1 cellular context compared by ENCODE assay signal in the genomic region with DNA sequence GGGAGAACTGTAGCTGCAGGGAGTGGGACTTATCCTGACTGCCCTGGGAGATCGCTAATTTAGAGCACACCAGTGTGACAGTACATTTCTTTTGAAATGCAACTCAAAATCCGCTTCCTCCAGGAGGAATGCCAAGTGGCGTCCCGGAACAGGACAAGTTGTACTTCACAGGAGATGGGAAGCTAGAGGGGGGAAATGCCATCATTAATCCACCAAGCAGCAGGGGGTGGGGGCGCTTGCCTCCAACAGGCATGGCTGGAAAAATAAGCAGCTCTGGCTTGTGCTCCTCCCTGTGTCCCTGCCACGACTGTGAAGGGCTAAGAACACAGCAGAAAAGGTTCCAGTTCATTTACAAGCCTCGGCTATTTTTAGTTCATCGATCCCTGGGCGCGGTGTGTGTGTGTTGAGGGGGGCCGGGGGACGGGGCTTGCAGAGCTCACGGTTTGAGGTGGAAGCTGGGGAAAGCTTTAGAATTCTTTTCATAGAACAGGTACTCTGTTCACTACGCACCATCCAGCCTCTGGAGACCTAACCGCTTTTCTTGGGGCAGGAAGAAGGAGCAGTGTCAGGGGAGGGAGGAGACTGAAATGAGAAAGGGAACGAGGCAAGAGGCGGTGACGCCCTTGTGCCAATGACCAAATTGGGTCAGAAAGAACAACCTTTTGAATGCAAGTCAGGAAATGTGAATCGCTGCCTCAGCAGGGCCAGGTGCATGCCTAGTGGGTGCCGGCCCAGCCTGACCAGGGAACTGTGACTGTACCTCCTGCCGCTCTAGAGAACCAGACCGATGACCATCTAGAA.
A peak's percentile ranks its signal among the peaks of the same experiment; 100 is the strongest.
TF ChIP-seq lines count a peak whose summit lies in the region.

No MANE protein-coding gene starts in this region.

TF ChIP-seq in HEK293, 187 proteins besides CTCF, POLR2A, EP300 and RAD21 (continued from another document):
- TF ChIP-seq IKZF3 (tag by site-specific recombination; IDR thresholded peaks at IDR 0.05), result peak; percentile 48; the same call in 1 of the 2 replicates
- TF ChIP-seq GLI2 (tag by site-specific recombination; IDR thresholded peaks at IDR 0.05; ENCODE audit: borderline replicate concordance, low read depth), result no peak
- TF ChIP-seq PRDM1 (tag by site-specific recombination; IDR thresholded peaks at IDR 0.05), result 0 out of 2 replicates have a peak, but pooled peaks have one; percentile 10
- TF ChIP-seq ZNF350 (tag by site-specific recombination; IDR thresholded peaks at IDR 0.05), result no peak
- peak; percentile 18; the same call in 1 of the 2 replicates for TF ChIP-seq KLF9 (tag by site-specific recombination; IDR thresholded peaks at IDR 0.05; ENCODE audit: low read depth)
- TF ChIP-seq, protein P1, sequence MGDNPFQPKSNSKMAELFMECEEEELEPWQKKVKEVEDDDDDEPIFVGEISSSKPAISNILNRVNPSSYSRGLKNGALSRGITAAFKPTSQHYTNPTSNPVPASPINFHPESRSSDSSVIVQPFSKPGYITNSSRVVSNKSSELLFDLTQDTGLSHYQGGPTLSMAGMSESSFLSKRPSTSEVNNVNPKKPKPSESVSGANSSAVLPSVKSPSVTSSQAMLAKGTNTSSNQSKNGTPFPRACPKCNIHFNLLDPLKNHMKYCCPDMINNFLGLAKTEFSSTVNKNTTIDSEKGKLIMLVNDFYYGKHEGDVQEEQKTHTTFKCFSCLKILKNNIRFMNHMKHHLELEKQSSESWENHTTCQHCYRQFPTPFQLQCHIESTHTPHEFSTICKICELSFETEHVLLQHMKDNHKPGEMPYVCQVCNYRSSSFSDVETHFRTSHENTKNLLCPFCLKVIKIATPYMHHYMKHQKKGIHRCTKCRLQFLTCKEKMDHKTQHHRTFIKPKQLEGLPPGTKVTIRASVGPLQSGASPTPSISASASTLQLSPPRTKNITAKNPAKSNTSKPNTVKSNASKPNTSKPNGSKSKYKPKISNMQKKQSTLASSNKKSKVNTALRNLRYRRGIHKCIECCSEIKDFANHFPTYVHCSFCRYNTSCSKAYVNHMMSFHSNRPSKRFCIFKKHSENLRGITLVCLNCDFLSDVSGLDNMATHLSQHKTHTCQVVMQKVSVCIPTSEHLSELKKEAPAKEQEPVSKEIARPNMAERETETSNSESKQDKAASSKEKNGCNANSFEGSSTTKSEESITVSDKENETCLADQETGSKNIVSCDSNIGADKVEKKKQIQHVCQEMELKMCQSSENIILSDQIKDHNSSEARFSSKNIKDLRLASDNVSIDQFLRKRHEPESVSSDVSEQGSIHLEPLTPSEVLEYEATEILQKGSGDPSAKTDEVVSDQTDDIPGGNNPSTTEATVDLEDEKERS (tag by site-specific recombination; IDR thresholded peaks at IDR 0.05), result no peak
- 0 out of 2 replicates have a peak, but pooled peaks have one; percentile 22 for TF ChIP-seq ZNF24 (tag by site-specific recombination; IDR thresholded peaks at IDR 0.05)
- TF ChIP-seq ZIC2 (tag by site-specific recombination; IDR thresholded peaks at IDR 0.05), result peak; percentile 85
- TF ChIP-seq GLIS1 (tag by site-specific recombination; IDR thresholded peaks at IDR 0.05), result peak; percentile 77
- TF ChIP-seq SP7 (tag by site-specific recombination; IDR thresholded peaks at IDR 0.05), result peak; percentile 53; the same call in 1 of the 2 replicates
- TF ChIP-seq PRDM10 (tag by site-specific recombination; IDR thresholded peaks at IDR 0.05), result peak; percentile 15; the same call in 1 of the 2 replicates
- peak; percentile 74 for TF ChIP-seq ZBTB17 (tag by site-specific recombination; IDR thresholded peaks at IDR 0.05)
- peak; percentile 31; the same call in 1 of the 2 replicates for TF ChIP-seq ZNF335 (tag by site-specific recombination; conservative IDR thresholded peaks at IDR 0.05)
- peak; percentile 78 for TF ChIP-seq ZNF341 (tag by site-specific recombination; IDR thresholded peaks at IDR 0.05; ENCODE audit: low read depth)
- TF ChIP-seq ZNF707 (tag by site-specific recombination; IDR thresholded peaks at IDR 0.05), result no peak
- TF ChIP-seq ZSCAN30 (tag by site-specific recombination; IDR thresholded peaks at IDR 0.05), result 0 out of 2 replicates have a peak, but pooled peaks have one; percentile 37
- TF ChIP-seq ZNF785 (tag by site-specific recombination; IDR thresholded peaks at IDR 0.05), result no peak
- peak; percentile 88 for TF ChIP-seq GLIS2 (tag by site-specific recombination; IDR thresholded peaks at IDR 0.05)
- no peak for TF ChIP-seq ZNF280C (tag by site-specific recombination; IDR thresholded peaks at IDR 0.05)
- TF ChIP-seq, protein P2, sequence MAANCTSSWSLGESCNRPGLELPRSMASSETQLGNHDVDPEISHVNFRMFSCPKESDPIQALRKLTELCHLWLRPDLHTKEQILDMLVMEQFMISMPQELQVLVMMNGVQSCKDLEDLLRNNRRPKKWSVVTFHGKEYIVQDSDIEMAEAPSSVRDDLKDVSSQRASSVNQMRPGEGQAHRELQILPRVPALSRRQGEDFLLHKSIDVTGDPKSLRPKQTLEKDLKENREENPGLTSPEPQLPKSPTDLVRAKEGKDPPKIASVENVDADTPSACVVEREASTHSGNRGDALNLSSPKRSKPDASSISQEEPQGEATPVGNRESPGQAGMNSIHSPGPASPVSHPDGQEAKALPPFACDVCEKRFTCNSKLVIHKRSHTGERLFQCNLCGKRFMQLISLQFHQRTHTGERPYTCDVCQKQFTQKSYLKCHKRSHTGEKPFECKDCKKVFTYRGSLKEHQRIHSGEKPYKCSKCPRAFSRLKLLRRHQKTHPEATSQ (tag by site-specific recombination; IDR thresholded peaks at IDR 0.05), result no peak
- TF ChIP-seq ZBTB48 (tag by site-specific recombination; IDR thresholded peaks at IDR 0.05), result peak; percentile 64; the same call in 1 of the 2 replicates
- TF ChIP-seq MZF1 (tag by site-specific recombination; IDR thresholded peaks at IDR 0.05; ENCODE audit: borderline replicate concordance), result no peak
- TF ChIP-seq ZFP37 (tag by site-specific recombination; IDR thresholded peaks at IDR 0.05), result peak; percentile 22; the same call in 1 of the 2 replicates
- TF ChIP-seq PATZ1 (tag by site-specific recombination; IDR thresholded peaks at IDR 0.05), result peak; percentile 48
- TF ChIP-seq ZNF660 (tag by site-specific recombination; IDR thresholded peaks at IDR 0.05), result 0 out of 2 replicates have a peak, but pooled peaks have one; percentile 50
TF ChIP-seq in HEK293: peak in this region for 21.
